Comparison of ENCODE assay signal across 17 cellular contexts in the genomic region with DNA sequence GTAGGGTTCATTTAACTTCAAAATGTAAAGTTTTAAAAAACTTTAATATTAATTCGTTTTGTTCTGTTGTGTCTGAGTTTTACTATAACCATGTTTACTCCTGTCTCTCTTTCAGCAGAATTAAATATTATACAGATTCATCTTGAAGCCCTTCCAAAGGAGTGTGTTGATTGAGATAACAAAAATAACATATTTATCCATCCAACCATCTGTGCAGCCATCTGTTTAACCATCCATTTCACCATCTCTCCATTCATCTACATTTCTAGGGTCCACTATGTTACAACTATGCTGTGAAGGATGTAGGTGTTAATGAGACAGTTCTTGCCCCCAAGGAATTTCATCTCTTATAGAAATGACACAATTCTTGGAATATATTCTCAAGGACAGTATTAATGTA. TPM values are rescaled to one million over a fixed set of nuclear protein-coding genes. Genes with fewer than 3 reads are reported as not detected.
"Had no signal": no experiment of that assay in that cellular context is flagged by ENCODE, and none has a peak within 500 bp of the region (broad histone marks: within the 10 kb centered on the region; RNA-seq: fewer than 3 reads in every experiment).

No MANE protein-coding gene starts in this region.

- H3K27me3 ChIP-seq: esophagus squamous epithelium, gastroesophageal sphincter, pancreas, tibial artery, upper lobe of left lung, uterus had no signal

- H3K36me3 ChIP-seq: esophagus squamous epithelium, gastroesophageal sphincter, left ventricle myocardium inferior, lower lobe of right lung, pancreas, tibial artery, upper lobe of left lung, uterus had no signal

- ATAC-seq: gastroesophageal sphincter, lower lobe of right lung, natural killer cell, pancreas, right cardiac atrium had no signal

- H3K9me3 ChIP-seq: esophagus squamous epithelium, gastroesophageal sphincter, left ventricle myocardium inferior, lower lobe of right lung, pancreas, tibial artery, upper lobe of left lung, uterus had no signal

- H3K4me1 ChIP-seq: esophagus squamous epithelium, gastroesophageal sphincter, left ventricle myocardium inferior, lower lobe of right lung, pancreas, tibial artery, upper lobe of left lung, uterus had no signal

- DNase-seq: dermis blood vessel endothelial cell; esophagus squamous epithelium; foreskin fibroblast; glutamatergic neuron; islet precursor cell; left ventricle myocardium inferior; lower lobe of right lung; natural killer cell; pancreas; right cardiac atrium; small intestine; stimulated activated CD4-positive, alpha-beta T cell treated with anti-CD3 and anti-CD28 coated beads, Interleukin-12 subunit alpha, Interleukin-12 subunit beta, amount 100 ng/mL, for 4 hours; stimulated activated naive CD4-positive, alpha-beta T cell; tibial artery; upper lobe of left lung; uterus had no signal

- H3K4me3 ChIP-seq: esophagus squamous epithelium, gastroesophageal sphincter, left ventricle myocardium inferior, lower lobe of right lung, pancreas, tibial artery, upper lobe of left lung, uterus had no signal

- H3K27ac ChIP-seq: esophagus squamous epithelium, gastroesophageal sphincter, left ventricle myocardium inferior, lower lobe of right lung, pancreas, tibial artery, upper lobe of left lung, uterus had no signal

RNA-seq across cellular contexts. Expression of a gene that starts 36.0 kb away (rescaled TPM):
- total RNA-seq: natural killer cell had no signal
